ENCODE assay signal across 11 cellular contexts in the genomic region with DNA sequence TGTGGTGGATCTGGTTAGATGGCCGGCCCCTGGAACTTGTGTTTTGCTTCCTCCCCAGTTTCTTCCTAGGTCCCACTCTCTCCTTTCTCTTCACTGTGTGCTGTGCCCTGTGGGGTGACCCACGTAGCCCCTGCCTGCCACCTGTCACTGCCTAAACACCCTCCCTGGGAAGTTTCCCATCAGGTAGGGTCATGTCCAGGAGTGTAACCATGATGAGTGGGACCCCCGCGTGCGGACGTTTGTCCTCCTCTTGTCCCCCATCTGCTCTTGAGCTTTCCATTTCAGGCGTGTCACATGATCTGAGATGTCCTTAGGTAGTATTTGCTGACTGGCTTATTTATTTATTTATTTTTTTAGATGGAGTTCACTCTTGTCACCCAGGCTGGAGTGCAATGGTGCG.
DNase-seq lines count a peak whose midpoint lies in the region; ATAC-seq and TF ChIP-seq lines count a peak whose summit lies in the region.
"Had no signal": no experiment of that assay in that cellular context is flagged by ENCODE, and none has a peak within 500 bp of the region (broad histone marks: within the 10 kb centered on the region; RNA-seq: fewer than 3 reads in every experiment).

No MANE protein-coding gene starts in this region.

- H3K4me1 ChIP-seq in esophagus squamous epithelium (peaks cover 14 to 65% (median 23%) of the 10 kb centered on the region in 3 donors), smooth muscle cell (ENCODE audit: low read depth) (no peaks in the 10 kb centered on the region)

- peak overlapping the region; percentile 45 for H3K27ac Mint-ChIP-seq in T-helper 1 cell treated with Interleukin-12 subunit alpha and Interleukin-12 subunit beta and Interleukin-4 antibody, amounts not matched to agents 30 μg/mL and 1 μg/mL, for 36 hours
- H3K27ac Mint-ChIP-seq in activated CD8-positive, alpha-beta T cell treated with anti-CD3 and anti-CD28 coated beads, Interleukin-2, amount 10 ng/mL, durations not matched to agents 7 days and 5 days: peak overlapping the region; percentile 79

- H3K9ac ChIP-seq in smooth muscle cell (ENCODE audit: low read depth): no peak overlapping the region

- H3K27ac ChIP-seq in esophagus squamous epithelium: peak overlapping the region; percentile 55 to 79 (median 72)
- peak overlapping the region; percentile 24 for H3K27ac ChIP-seq in substantia nigra (ENCODE audit: low read depth, low read length, poor library complexity, severe bottlenecking)
- H3K27ac ChIP-seq in smooth muscle cell (ENCODE audit: low read depth): no peak overlapping the region
- H3K27ac ChIP-seq: 22Rv1 had no signal

- peaks cover 12% of the 10 kb centered on the region for H3K9me3 Mint-ChIP-seq in T-helper 1 cell treated with Interleukin-12 subunit alpha and Interleukin-12 subunit beta and Interleukin-4 antibody, amounts not matched to agents 30 μg/mL and 1 μg/mL, for 36 hours
- peaks cover 9% of the 10 kb centered on the region for H3K9me3 Mint-ChIP-seq in activated CD8-positive, alpha-beta T cell treated with anti-CD3 and anti-CD28 coated beads, Interleukin-2, amount 10 ng/mL, durations not matched to agents 7 days and 5 days (ENCODE audit: insufficient read depth)

- ATAC-seq in activated CD8-positive, alpha-beta T cell treated with anti-CD3 and anti-CD28 coated beads, Interleukin-2, amount 10 ng/mL, durations not matched to agents 7 days and 5 days: no peak
- ATAC-seq in HG03045 (IDR thresholded peaks at IDR 0.05; ENCODE audit: unreplicated experiment): no peak

- WGBS in esophagus squamous epithelium, 2 donors: 91% methylated on average over 8 of the region's 8 CpGs
- 98% methylated on average over 8 of the region's 8 CpGs for WGBS in smooth muscle cell (ENCODE audit: low lambda C conversion rate)

- H3K9me3 ChIP-seq in esophagus squamous epithelium (no peaks in the 10 kb centered on the region), smooth muscle cell (replicated peaks; ENCODE audit: low read depth) (no peaks in the 10 kb centered on the region)

- DNase-seq in T-helper 1 cell: no peak
- no peak for DNase-seq in activated CD8-positive, alpha-beta T cell treated with anti-CD3 and anti-CD28 coated beads, Interleukin-2, amount 10 ng/mL, durations not matched to agents 7 days and 5 days
- DNase-seq in esophagus squamous epithelium (lab: John Stamatoyannopoulos, UW): no peak
- no peak for DNase-seq in substantia nigra (lab: John Stamatoyannopoulos, UW)
- no peak for DNase-seq in DMS53 (lab: John Stamatoyannopoulos, UW)
- no peak for DNase-seq in smooth muscle cell (lab: John Stamatoyannopoulos, UW; ENCODE audit: unreplicated experiment)
- DNase-seq: GOT3; NK-92 treated with Interleukin-12 subunit alpha and Interleukin-12 subunit beta, amount 100 ng/mL, for 24 hours had no signal

- H3K79me2 ChIP-seq in smooth muscle cell (ENCODE audit: low read depth): peaks cover 69% of the 10 kb centered on the region

- CTCF ChIA-PET in activated CD8-positive, alpha-beta T cell treated with anti-CD3 and anti-CD28 coated beads, Interleukin-2, amount 10 ng/mL, durations not matched to agents 7 days and 5 days (lab: Charles Lee): no interaction called here

- no peak overlapping the region for H3K4me2 ChIP-seq in smooth muscle cell

- no peak overlapping the region for H2AFZ ChIP-seq in smooth muscle cell (ENCODE audit: low read depth)

- TF ChIP-seq CTCF in esophagus squamous epithelium (IDR thresholded peaks at IDR 0.05) (no peak), smooth muscle cell (IDR thresholded peaks at IDR 0.05; ENCODE audit: borderline replicate concordance, insufficient read depth, poor library complexity, severe bottlenecking) (no peak)

- peaks cover 60% of the 10 kb centered on the region for H3K4me1 Mint-ChIP-seq in T-helper 1 cell treated with Interleukin-12 subunit alpha and Interleukin-12 subunit beta and Interleukin-4 antibody, amounts not matched to agents 30 μg/mL and 1 μg/mL, for 36 hours (ENCODE audit: low read depth)
- peaks cover 85% of the 10 kb centered on the region for H3K4me1 Mint-ChIP-seq in activated CD8-positive, alpha-beta T cell treated with anti-CD3 and anti-CD28 coated beads, Interleukin-2, amount 10 ng/mL, durations not matched to agents 7 days and 5 days (ENCODE audit: low read depth)

- peaks cover 100% of the 10 kb centered on the region for H4K20me1 ChIP-seq in smooth muscle cell (ENCODE audit: low read depth)

- no peak overlapping the region for H3K4me3 ChIP-seq in esophagus squamous epithelium
- no peak overlapping the region for H3K4me3 ChIP-seq in smooth muscle cell

- intact Hi-C loops in esophagus squamous epithelium (cut with DNase I): no loop called here

- H3F3A ChIP-seq in smooth muscle cell (ENCODE audit: low read depth): no peaks in the 10 kb centered on the region

- no peak for TF ChIP-seq POLR2A in esophagus squamous epithelium (IDR thresholded peaks at IDR 0.05)

- H3K36me3 ChIP-seq in esophagus squamous epithelium: peaks cover 0 to 19% (median 4%) of the 10 kb centered on the region in 3 donors
- H3K36me3 ChIP-seq in smooth muscle cell (ENCODE audit: low read depth): no peaks in the 10 kb centered on the region

- POLR2A ChIA-PET in activated CD8-positive, alpha-beta T cell treated with anti-CD3 and anti-CD28 coated beads, Interleukin-2, amount 10 ng/mL, durations not matched to agents 7 days and 5 days (lab: Charles Lee): interaction anchor here (0.8 to 1.4 kb wide), 2 partner anchors 13 to 20 kb away, joined by 3 to 4 read pairs; no protein-coding TSS in a partner anchor

- peaks cover 65% of the 10 kb centered on the region for H3K36me3 Mint-ChIP-seq in T-helper 1 cell treated with Interleukin-12 subunit alpha and Interleukin-12 subunit beta and Interleukin-4 antibody, amounts not matched to agents 30 μg/mL and 1 μg/mL, for 36 hours (ENCODE audit: low read depth)
- H3K36me3 Mint-ChIP-seq in activated CD8-positive, alpha-beta T cell treated with anti-CD3 and anti-CD28 coated beads, Interleukin-2, amount 10 ng/mL, durations not matched to agents 7 days and 5 days (ENCODE audit: low read depth): peaks cover 88% of the 10 kb centered on the region

- H3K27me3 ChIP-seq in esophagus squamous epithelium (no peaks in the 10 kb centered on the region), smooth muscle cell (ENCODE audit: low read depth) (no peaks in the 10 kb centered on the region)

- no peaks in the 10 kb centered on the region for H3K27me3 Mint-ChIP-seq in T-helper 1 cell treated with Interleukin-12 subunit alpha and Interleukin-12 subunit beta and Interleukin-4 antibody, amounts not matched to agents 30 μg/mL and 1 μg/mL, for 36 hours (ENCODE audit: low read depth)
- H3K27me3 Mint-ChIP-seq in activated CD8-positive, alpha-beta T cell treated with anti-CD3 and anti-CD28 coated beads, Interleukin-2, amount 10 ng/mL, durations not matched to agents 7 days and 5 days (ENCODE audit: low read depth): no peaks in the 10 kb centered on the region

- H3K4me3 Mint-ChIP-seq in T-helper 1 cell treated with Interleukin-12 subunit alpha and Interleukin-12 subunit beta and Interleukin-4 antibody, amounts not matched to agents 30 μg/mL and 1 μg/mL, for 36 hours: no peak overlapping the region
- H3K4me3 Mint-ChIP-seq in activated CD8-positive, alpha-beta T cell treated with anti-CD3 and anti-CD28 coated beads, Interleukin-2, amount 10 ng/mL, durations not matched to agents 7 days and 5 days: peak overlapping the region; percentile 14
